In the genomic region with DNA sequence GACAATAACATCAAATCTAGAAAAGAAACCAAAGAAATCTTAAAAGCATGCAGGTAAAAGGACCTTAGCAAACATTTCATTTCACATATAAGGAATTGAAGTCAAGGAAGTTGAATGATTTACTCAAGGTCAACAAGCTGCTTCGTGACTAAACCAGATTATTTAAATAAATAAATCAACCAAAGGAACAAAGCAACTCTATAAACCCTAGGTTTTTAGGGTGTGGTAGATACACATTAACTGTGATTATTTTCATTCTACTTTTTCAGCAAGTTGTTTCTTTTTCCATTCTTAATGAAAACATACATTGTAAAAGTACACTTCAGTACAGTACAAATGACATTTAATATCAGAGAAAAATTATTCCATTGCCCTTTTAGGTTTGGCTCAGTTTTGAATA, we compare ENCODE assay signal across 30 cellular contexts.
"Had no signal": no experiment of that assay in that cellular context is flagged by ENCODE, and none has a peak within 500 bp of the region (broad histone marks: within the 10 kb centered on the region; RNA-seq: fewer than 3 reads in every experiment).

No MANE protein-coding gene starts in this region.

- DNase-seq: activated CD4-positive, alpha-beta memory T cell treated with anti-CD3 and anti-CD28 coated beads for 36 hours; activated CD4-positive, alpha-beta T cell treated with anti-CD3 and anti-CD28 coated beads, Interleukin-2, amount 10 ng/mL, durations not matched to agents 24 days and 14 days; activated CD4-positive, CD25-positive, alpha-beta regulatory T cell treated with anti-CD3 and anti-CD28 coated beads, Interleukin-2, amount 50 U/mL, for 72 hours; activated CD8-positive, alpha-beta memory T cell treated with anti-CD3 and anti-CD28 coated beads, Interleukin-2, amount 50 U/mL, for 4 hours; activated gamma-delta T cell; activated naive CD4-positive, alpha-beta T cell treated with anti-CD3 and anti-CD28 coated beads, Interleukin-2, amount 10 ng/mL, durations not matched to agents 7 days and 5 days; activated naive CD8-positive, alpha-beta T cell treated with anti-CD3 and anti-CD28 coated beads, Interleukin-2, amount 10 ng/mL, durations not matched to agents 7 days and 5 days; activated T-cell treated with anti-CD3 and anti-CD28 coated beads, Interleukin-2, amount 50 U/mL, for 1 hour; effector memory CD8-positive, alpha-beta T cell; foreskin fibroblast; head of caudate nucleus; hippocampal formation; left ventricle myocardium inferior; retina; stimulated activated CD4-positive, alpha-beta T cell treated with anti-CD3 and anti-CD28 coated beads, Interleukin-1b, Interleukin-23, amount 100 ng/mL, for 48 hours; stimulated activated CD4-positive, alpha-beta T cell treated with anti-CD3 and anti-CD28 coated beads, Interleukin-4, amount 100 ng/mL, for 4 hours; stimulated activated CD8-positive, alpha-beta memory T cell treated with anti-CD3 and anti-CD28 coated beads, Interleukin-4, amount 100 ng/mL, for 48 hours; stimulated activated naive CD8-positive, alpha-beta T cell treated with anti-CD3 and anti-CD28 coated beads, Interleukin-15, amount 100 ng/mL, for 72 hours; substantia nigra; T-helper 9 cell; upper lobe of left lung had no signal

- H3K9me3 ChIP-seq: ascending aorta, neutrophil, upper lobe of left lung, vagina had no signal

- H3K27ac ChIP-seq: ascending aorta, coronary artery, left ventricle myocardium inferior, neutrophil, skin epidermis, upper lobe of left lung, vagina had no signal

- H3K27me3 ChIP-seq: ascending aorta, neutrophil, upper lobe of left lung, vagina had no signal

- ATAC-seq: effector memory CD8-positive, alpha-beta T cell; esophagus mucosa; sciatic nerve; stimulated activated memory B cell treated with anti-CD40 and anti-IgM and Interleukin-4, amounts not matched to agents 10 μg/mL and 1 μg/mL and 100 μg/mL, for 72 hours; stimulated activated naive CD8-positive, alpha-beta T cell treated with anti-CD3 and anti-CD28 coated beads, Interleukin-15, amount 100 ng/mL, for 72 hours had no signal

- H3K36me3 ChIP-seq: ascending aorta, left ventricle myocardium inferior, neutrophil, upper lobe of left lung, vagina had no signal

- H3K4me3 ChIP-seq: ascending aorta, coronary artery, left ventricle myocardium inferior, skin epidermis, upper lobe of left lung, vagina had no signal

- FAIRE-seq: keratinocyte had no signal

- H3K4me1 ChIP-seq: ascending aorta, left ventricle myocardium inferior, upper lobe of left lung, vagina had no signal
